Comparison of ENCODE assay signal across 8 cellular contexts in the genomic region with DNA sequence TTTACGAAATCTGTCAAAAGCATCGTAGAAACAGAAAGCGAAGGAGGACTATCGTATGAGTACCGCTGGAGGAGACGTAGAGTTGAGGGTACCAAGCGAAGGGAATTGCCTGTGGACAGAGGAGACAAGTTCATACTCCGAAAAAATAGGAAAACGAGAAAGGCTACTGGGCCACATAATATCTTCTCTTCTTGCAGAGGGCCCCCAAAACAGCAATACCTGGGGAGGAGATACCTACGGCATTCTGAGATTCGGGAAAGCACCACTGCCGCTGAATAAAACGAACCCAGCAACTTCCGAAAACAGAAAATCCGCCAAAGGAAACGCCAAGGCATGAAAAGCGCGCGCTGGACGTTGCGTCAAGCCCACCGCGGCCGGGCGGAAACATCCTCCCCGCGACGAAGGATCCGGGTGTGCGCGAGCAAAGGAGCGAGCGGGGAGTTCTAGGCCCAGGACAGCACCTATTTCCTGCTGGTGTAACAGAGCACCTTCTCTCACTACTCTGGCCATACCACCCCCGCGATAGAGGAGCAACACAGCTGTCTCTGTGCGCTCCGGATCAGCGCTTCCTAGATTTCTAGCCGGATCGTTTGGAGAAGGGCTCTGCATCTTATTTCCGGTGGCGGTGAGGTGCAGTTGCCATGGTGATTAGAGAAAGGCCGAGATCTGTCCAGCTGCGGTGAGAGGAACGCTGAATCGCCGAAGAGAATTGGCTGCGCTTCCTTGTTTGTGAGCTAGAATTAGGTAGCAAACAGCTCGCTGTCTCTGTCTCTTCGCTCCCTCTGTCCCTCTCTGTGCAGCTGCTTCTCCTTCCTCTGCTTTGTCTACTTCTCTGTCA. TPM values are rescaled to one million over a fixed set of nuclear protein-coding genes. Genes with fewer than 3 reads are reported as not detected.
DNase-seq lines count a peak whose midpoint lies in the region; ATAC-seq and TF ChIP-seq lines count a peak whose summit lies in the region.

Gene EFCAB7, plus strand, starts transcription at position 635 of the 838 bp plus-strand sequence. CDS start 2,048 bp downstream, outside the sequence.
A gene with protein sequence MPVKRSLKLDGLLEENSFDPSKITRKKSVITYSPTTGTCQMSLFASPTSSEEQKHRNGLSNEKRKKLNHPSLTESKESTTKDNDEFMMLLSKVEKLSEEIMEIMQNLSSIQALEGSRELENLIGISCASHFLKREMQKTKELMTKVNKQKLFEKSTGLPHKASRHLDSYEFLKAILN (minus strand): TSS at position 335 of the 838 bp plus-strand sequence. CDS start 92 bp downstream, at position 243.

- H3K4me3 ChIP-seq in Jurkat, Clone E6-1 (ENCODE audit: low read length): peak within 1 kb of the TSS; percentile 95
- H3K4me3 ChIP-seq in esophagus squamous epithelium: peak within 1 kb of the TSS; percentile 55 to 82 (median 73)
- peak within 1 kb of the TSS; percentile 94 to 96 for H3K4me3 ChIP-seq in muscle layer of duodenum (ENCODE audit: low read depth in 1 of 2, low read length in 2 of 2)

- H3K27me3 ChIP-seq in esophagus squamous epithelium: no peaks in the 10 kb centered on the region
- H3K27me3 ChIP-seq in muscle layer of duodenum (ENCODE audit: low read depth, low read length): no peaks in the 10 kb centered on the region

- peak within 1 kb of the TSS; percentile 94 to 100 for H3K4me3 Mint-ChIP-seq in activated T-cell treated with anti-CD3 and anti-CD28 coated beads, Interleukin-2, amount 50 U/mL, for 72 hours

- peak; percentile 93 for ATAC-seq in GM21717 (IDR thresholded peaks at IDR 0.05; ENCODE audit: unreplicated experiment)
- peak; percentile 93 to 94 for ATAC-seq in activated T-cell treated with anti-CD3 and anti-CD28 coated beads, Interleukin-2, amount 50 U/mL, for 72 hours (replicated peaks in 1 of 2)

- peak within 1 kb of the TSS; percentile 81 to 98 (median 95) for H3K27ac ChIP-seq in esophagus squamous epithelium
- peak within 1 kb of the TSS; percentile 86 for H3K27ac ChIP-seq in muscle layer of duodenum (ENCODE audit: low read length)

- no peaks in the 10 kb centered on the region for H3K27me3 Mint-ChIP-seq in activated T-cell treated with anti-CD3 and anti-CD28 coated beads, Interleukin-2, amount 50 U/mL, for 72 hours (ENCODE audit: low read depth)

- peaks cover 0 to 15% (median 0%) of the 10 kb centered on the region in 3 donors for H3K36me3 ChIP-seq in esophagus squamous epithelium
- peaks cover 0 to 16% of the 10 kb centered on the region in 2 donors for H3K36me3 ChIP-seq in muscle layer of duodenum (ENCODE audit: control insufficient read depth in 1 of 2, insufficient read depth in 2 of 2, low read length in 2 of 2)

- H3K4me1 ChIP-seq in esophagus squamous epithelium (peaks cover 0 to 26% (median 5%) of the 10 kb centered on the region in 3 donors), muscle layer of duodenum (ENCODE audit: control insufficient read depth in 1 of 2, insufficient read depth in 2 of 2, low read length in 2 of 2) (peaks cover 0 to 19% of the 10 kb centered on the region in 2 donors)

- WGBS in esophagus squamous epithelium, 2 donors: 1% methylated on average over 45 to 49 of the region's 50 CpGs

- DNase-seq in DMS53 (lab: John Stamatoyannopoulos, UW): peak; percentile 100
- DNase-seq in Jurkat, Clone E6-1 (ENCODE audit: low read depth, low spot score): peak; percentile 84
- DNase-seq in activated T-cell treated with anti-CD3 and anti-CD28 coated beads, Interleukin-2, amount 50 U/mL, for 72 hours: peak; percentile 86 to 89
- peak; percentile 46 for DNase-seq in esophagus squamous epithelium (lab: John Stamatoyannopoulos, UW)
- DNase-seq in stimulated activated CD8-positive, alpha-beta memory T cell treated with anti-CD3 and anti-CD28 coated beads, Interleukin-7, amount 100 ng/mL, for 24 hours (ENCODE audit: low read depth): peak; percentile 60

- H3K4me1 Mint-ChIP-seq in activated T-cell treated with anti-CD3 and anti-CD28 coated beads, Interleukin-2, amount 50 U/mL, for 72 hours (ENCODE audit: low read depth): peaks cover 34% of the 10 kb centered on the region

- H3K9me3 Mint-ChIP-seq in activated T-cell treated with anti-CD3 and anti-CD28 coated beads, Interleukin-2, amount 50 U/mL, for 72 hours: no peaks in the 10 kb centered on the region

- TF ChIP-seq POLR2A in esophagus squamous epithelium (IDR thresholded peaks at IDR 0.05): no peak

- no peaks in the 10 kb centered on the region for H3K9me3 ChIP-seq in esophagus squamous epithelium
- H3K9me3 ChIP-seq in muscle layer of duodenum (ENCODE audit: control insufficient read depth in 1 of 2, low read length in 2 of 2): no peaks in the 10 kb centered on the region

- peak in 1 of 6 experiments; percentile 6 for TF ChIP-seq CTCF in esophagus squamous epithelium (IDR thresholded peaks at IDR 0.05)

- H3K36me3 Mint-ChIP-seq in activated T-cell treated with anti-CD3 and anti-CD28 coated beads, Interleukin-2, amount 50 U/mL, for 72 hours (ENCODE audit: insufficient read depth in 2 of 2): peaks cover 2 to 5% of the 10 kb centered on the region in 2 donors

- H3K27ac Mint-ChIP-seq in activated T-cell treated with anti-CD3 and anti-CD28 coated beads, Interleukin-2, amount 50 U/mL, for 72 hours: peak within 1 kb of the TSS; percentile 100

- intact Hi-C loops in esophagus squamous epithelium (cut with DNase I): loop anchor here (10.0 kb wide), 1 partner anchor 208 kb away; no protein-coding TSS in a partner anchor

TF ChIP-seq in PFSK-1, 5 proteins besides CTCF, POLR2A, EP300 and RAD21:
- TF ChIP-seq SIN3A (IDR thresholded peaks at IDR 0.05; ENCODE audit: borderline replicate concordance, insufficient read depth, low read length) (peak; percentile 86; the same call in 1 of the 2 replicates), FOXP2 (optimal IDR thresholded peaks at IDR 0.05; ENCODE audit: borderline replicate concordance, extremely low read depth, extremely low read length, insufficient read depth) (peak; percentile 74), TAF1 (IDR thresholded peaks at IDR 0.05; ENCODE audit: borderline replicate concordance, insufficient read depth, low read length) (peak; percentile 88; the same call in 1 of the 2 replicates), POLR2AphosphoS5 (IDR thresholded peaks at IDR 0.05; ENCODE audit: low read depth, low read length) (peak; percentile 84)
- TF ChIP-seq, protein P1, sequence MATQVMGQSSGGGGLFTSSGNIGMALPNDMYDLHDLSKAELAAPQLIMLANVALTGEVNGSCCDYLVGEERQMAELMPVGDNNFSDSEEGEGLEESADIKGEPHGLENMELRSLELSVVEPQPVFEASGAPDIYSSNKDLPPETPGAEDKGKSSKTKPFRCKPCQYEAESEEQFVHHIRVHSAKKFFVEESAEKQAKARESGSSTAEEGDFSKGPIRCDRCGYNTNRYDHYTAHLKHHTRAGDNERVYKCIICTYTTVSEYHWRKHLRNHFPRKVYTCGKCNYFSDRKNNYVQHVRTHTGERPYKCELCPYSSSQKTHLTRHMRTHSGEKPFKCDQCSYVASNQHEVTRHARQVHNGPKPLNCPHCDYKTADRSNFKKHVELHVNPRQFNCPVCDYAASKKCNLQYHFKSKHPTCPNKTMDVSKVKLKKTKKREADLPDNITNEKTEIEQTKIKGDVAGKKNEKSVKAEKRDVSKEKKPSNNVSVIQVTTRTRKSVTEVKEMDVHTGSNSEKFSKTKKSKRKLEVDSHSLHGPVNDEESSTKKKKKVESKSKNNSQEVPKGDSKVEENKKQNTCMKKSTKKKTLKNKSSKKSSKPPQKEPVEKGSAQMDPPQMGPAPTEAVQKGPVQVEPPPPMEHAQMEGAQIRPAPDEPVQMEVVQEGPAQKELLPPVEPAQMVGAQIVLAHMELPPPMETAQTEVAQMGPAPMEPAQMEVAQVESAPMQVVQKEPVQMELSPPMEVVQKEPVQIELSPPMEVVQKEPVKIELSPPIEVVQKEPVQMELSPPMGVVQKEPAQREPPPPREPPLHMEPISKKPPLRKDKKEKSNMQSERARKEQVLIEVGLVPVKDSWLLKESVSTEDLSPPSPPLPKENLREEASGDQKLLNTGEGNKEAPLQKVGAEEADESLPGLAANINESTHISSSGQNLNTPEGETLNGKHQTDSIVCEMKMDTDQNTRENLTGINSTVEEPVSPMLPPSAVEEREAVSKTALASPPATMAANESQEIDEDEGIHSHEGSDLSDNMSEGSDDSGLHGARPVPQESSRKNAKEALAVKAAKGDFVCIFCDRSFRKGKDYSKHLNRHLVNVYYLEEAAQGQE (IDR thresholded peaks at IDR 0.05; ENCODE audit: insufficient read depth in 1 of 2, low read depth in 2 of 2, low read length in 2 of 2): peak; percentile 67 to 82

RNA-seq across cellular contexts. Expression of gene EFCAB7, which starts in this region (rescaled TPM):
- polyA plus RNA-seq in Jurkat, Clone E6-1 (2012; ENCODE audit: insufficient read depth, insufficient read length): 10.0 TPM
- 0.70 TPM for polyA plus RNA-seq in PFSK-1 (2012; ENCODE audit: insufficient read length, low read depth)
- 1 to 10 TPM; 7.2 to 7.5 TPM for total RNA-seq in activated T-cell treated with anti-CD3 and anti-CD28 coated beads, Interleukin-2, amount 50 U/mL, for 72 hours
- 1 to 10 TPM; 1.1 to 4.2 (median 2.7) TPM for total RNA-seq in esophagus squamous epithelium

RNA-seq across cellular contexts. Expression of the second gene that starts in this region (rescaled TPM):
- polyA plus RNA-seq in Jurkat, Clone E6-1 (2012; ENCODE audit: insufficient read depth, insufficient read length): 84.3 TPM
- polyA plus RNA-seq in PFSK-1 (2012; ENCODE audit: insufficient read length, low read depth): 4.5 TPM
- 10 to 100 TPM; 70.0 to 86.5 TPM for total RNA-seq in activated T-cell treated with anti-CD3 and anti-CD28 coated beads, Interleukin-2, amount 50 U/mL, for 72 hours
- 10 to 100 TPM in 3 of 4 donors, 1 to 10 TPM in 1; 7.3 to 22.3 (median 12.7) TPM for total RNA-seq in esophagus squamous epithelium

Comparison
In these comparisons a context has a peak if more than half of its experiments do, and no peak if none do; other contexts are left out.
1. Peak in every context shown above with its lines: DNase-seq, ATAC-seq, H3K4me3 ChIP-seq and H3K27ac ChIP-seq.
2. DNase-seq: peak in every context shown above with its lines; median percentile 100 in DMS53; 88 in activated T-cell treated with anti-CD3 and anti-CD28 coated beads, Interleukin-2, amount 50 U/mL, for 72 hours; 84 in Jurkat, Clone E6-1; 60 in stimulated activated CD8-positive, alpha-beta memory T cell treated with anti-CD3 and anti-CD28 coated beads, Interleukin-7, amount 100 ng/mL, for 24 hours; 46 in esophagus squamous epithelium.